1 cellular context compared by ENCODE assay signal in the genomic region with DNA sequence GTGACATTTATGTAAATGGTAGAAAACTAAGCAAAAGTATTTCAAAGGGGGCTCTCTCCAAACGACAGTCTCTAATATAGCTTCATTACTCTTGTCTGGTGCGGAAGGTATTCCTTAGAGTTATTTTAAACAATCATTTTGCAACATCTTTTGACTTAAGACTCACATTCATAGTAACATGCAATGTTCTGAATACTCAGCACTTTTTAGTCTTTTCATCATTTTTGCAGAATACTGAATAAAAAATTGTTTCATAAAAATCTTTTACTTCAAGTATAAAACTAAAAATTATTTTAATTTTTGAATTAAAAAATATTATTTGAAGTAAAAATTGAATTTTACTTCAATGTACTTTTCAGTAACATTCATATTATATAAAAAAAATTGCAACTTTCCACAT.
A peak's percentile ranks its signal among the peaks of the same experiment; 100 is the strongest.
TF ChIP-seq lines count a peak whose summit lies in the region.

No MANE protein-coding gene starts in this region.

TF ChIP-seq in K562, 482 proteins besides CTCF, POLR2A, EP300 and RAD21 (continued from another document):
- TF ChIP-seq, protein P1, sequence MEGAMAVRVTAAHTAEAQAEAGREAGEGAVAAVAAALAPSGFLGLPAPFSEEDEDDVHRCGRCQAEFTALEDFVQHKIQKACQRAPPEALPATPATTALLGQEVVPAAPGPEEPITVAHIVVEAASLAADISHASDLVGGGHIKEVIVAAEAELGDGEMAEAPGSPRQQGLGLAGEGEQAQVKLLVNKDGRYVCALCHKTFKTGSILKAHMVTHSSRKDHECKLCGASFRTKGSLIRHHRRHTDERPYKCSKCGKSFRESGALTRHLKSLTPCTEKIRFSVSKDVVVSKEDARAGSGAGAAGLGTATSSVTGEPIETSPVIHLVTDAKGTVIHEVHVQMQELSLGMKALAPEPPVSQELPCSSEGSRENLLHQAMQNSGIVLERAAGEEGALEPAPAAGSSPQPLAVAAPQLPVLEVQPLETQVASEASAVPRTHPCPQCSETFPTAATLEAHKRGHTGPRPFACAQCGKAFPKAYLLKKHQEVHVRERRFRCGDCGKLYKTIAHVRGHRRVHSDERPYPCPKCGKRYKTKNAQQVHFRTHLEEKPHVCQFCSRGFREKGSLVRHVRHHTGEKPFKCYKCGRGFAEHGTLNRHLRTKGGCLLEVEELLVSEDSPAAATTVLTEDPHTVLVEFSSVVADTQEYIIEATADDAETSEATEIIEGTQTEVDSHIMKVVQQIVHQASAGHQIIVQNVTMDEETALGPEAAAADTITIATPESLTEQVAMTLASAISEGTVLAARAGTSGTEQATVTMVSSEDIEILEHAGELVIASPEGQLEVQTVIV (CRISPR knock-in tag; IDR thresholded peaks at IDR 0.05; ENCODE audit: borderline replicate concordance) = no peak
- no peak for TF ChIP-seq SRSF7 (optimal IDR thresholded peaks at IDR 0.05; ENCODE audit: low read depth, low read length)
- TF ChIP-seq E2F3 (CRISPR knock-in tag; IDR thresholded peaks at IDR 0.05) = no peak
- TF ChIP-seq SIX5 (IDR thresholded peaks at IDR 0.05; ENCODE audit: borderline replicate concordance in 1 of 2, insufficient read depth in 1 of 2, low read depth in 1 of 2, low read length in 2 of 2) = no peak
- TF ChIP-seq ZNF316 (IDR thresholded peaks at IDR 0.05) = peak; percentile 66
- TF ChIP-seq RAD51 (IDR thresholded peaks at IDR 0.05; ENCODE audit: borderline replicate concordance, low read depth) = no peak
- peak; percentile 37; the same call in 1 of the 2 replicates for TF ChIP-seq C11orf30 (IDR thresholded peaks at IDR 0.05; ENCODE audit: low read depth)
- TF ChIP-seq NCOR1 (IDR thresholded peaks at IDR 0.05) = no peak
- no peak for TF ChIP-seq NFATC3 (IDR thresholded peaks at IDR 0.05)
- TF ChIP-seq RBM39 (optimal IDR thresholded peaks at IDR 0.05; ENCODE audit: low read depth, low read length) = no peak
